In genomic region chr7:2785071-2785500, GRCh38 we compare ENCODE assay signal across 10 cellular contexts. TPM values are rescaled to one million over a fixed set of nuclear protein-coding genes. Genes with fewer than 3 reads are reported as not detected.
A peak's percentile ranks its signal among the peaks of the same experiment; 100 is the strongest.
DNase-seq lines count a peak whose midpoint lies in the region; ATAC-seq and TF ChIP-seq lines count a peak whose summit lies in the region.
"Had no signal": no experiment of that assay in that cellular context is flagged by ENCODE, and none has a peak within 500 bp of the region (broad histone marks: within the 10 kb centered on the region; RNA-seq: fewer than 3 reads in every experiment).

No MANE protein-coding gene starts in this region.

- H3K4me3 ChIP-seq in astrocyte of the cerebellum (ENCODE audit: low read depth, low read length): no peak overlapping the region

- DNase-seq in astrocyte of the cerebellum (ENCODE audit: low read depth) (peak; percentile 87), osteocyte (ENCODE audit: extremely low spot score, unreplicated experiment) (peak; percentile 84), NCI-H1105 treated with DMSO at 0.1 percent for 48 hours (lab: John Stamatoyannopoulos, UW) (no peak), AG08396 (ENCODE audit: low spot score) (no peak), NCI-H2171 (lab: John Stamatoyannopoulos, UW) (no peak), 8988T (no peak)
- DNase-seq: KBM-7 had no signal

- in situ Hi-C loops in astrocyte of the cerebellum (cut with HindIII; ENCODE audit: low sequenced_read_pairs): no loop called here

- TF ChIP-seq CTCF in astrocyte of the cerebellum (IDR thresholded peaks at IDR 0.05; ENCODE audit: low read depth, low read length, missing control alignments) (no peak), osteocyte (IDR thresholded peaks at IDR 0.05) (no peak)

- H3K36me3 Mint-ChIP-seq in osteocyte (ENCODE audit: unreplicated experiment): peaks cover 24% of the 10 kb centered on the region

- peak; percentile 55 for ATAC-seq in GM18520 (IDR thresholded peaks at IDR 0.05; ENCODE audit: unreplicated experiment)
- ATAC-seq in HG03066 (IDR thresholded peaks at IDR 0.05; ENCODE audit: low read depth, unreplicated experiment): peak; percentile 84

- H3K4me1 Mint-ChIP-seq in osteocyte (ENCODE audit: unreplicated experiment): peaks cover 63% of the 10 kb centered on the region

- H3K9me3 Mint-ChIP-seq in osteocyte (ENCODE audit: unreplicated experiment): no peaks in the 10 kb centered on the region
- H3K9me3 Mint-ChIP-seq: activated naive CD4-positive, alpha-beta T cell treated with anti-CD3 and anti-CD28 coated beads, Interleukin-2, amount 50 U/mL, for 24 hours had no signal

- H3K27me3 Mint-ChIP-seq in osteocyte (ENCODE audit: unreplicated experiment): no peaks in the 10 kb centered on the region
- H3K27me3 Mint-ChIP-seq: activated naive CD4-positive, alpha-beta T cell treated with anti-CD3 and anti-CD28 coated beads, Interleukin-2, amount 50 U/mL, for 24 hours had no signal

- no peak overlapping the region for H3K4me3 Mint-ChIP-seq in osteocyte (ENCODE audit: unreplicated experiment)
- H3K4me3 Mint-ChIP-seq: activated naive CD4-positive, alpha-beta T cell treated with anti-CD3 and anti-CD28 coated beads, Interleukin-2, amount 50 U/mL, for 24 hours had no signal

- peak overlapping the region; percentile 87 for H3K27ac Mint-ChIP-seq in osteocyte (ENCODE audit: unreplicated experiment)
- H3K27ac Mint-ChIP-seq: activated naive CD4-positive, alpha-beta T cell treated with anti-CD3 and anti-CD28 coated beads, Interleukin-2, amount 50 U/mL, for 24 hours had no signal

RNA-seq across cellular contexts. Expression of gene GNA12, which starts 59.0 kb away (rescaled TPM):
- total RNA-seq in osteocyte: 68.8 and 69.5 TPM in 2 replicates

Comparison
In these comparisons a context has a peak if more than half of its experiments do, and no peak if none do; other contexts are left out.
1. DNase-seq: peak in astrocyte of the cerebellum (single experiment) and osteocyte (single experiment); none in NCI-H1105 treated with DMSO at 0.1 percent for 48 hours (single experiment), AG08396 (single experiment), NCI-H2171 (single experiment) and 8988T (single experiment).